19 cellular contexts compared by ENCODE assay signal in genomic region chr7:29496355-29497020, GRCh38.
"Had no signal": no experiment of that assay in that cellular context is flagged by ENCODE, and none has a peak within 500 bp of the region (broad histone marks: within the 10 kb centered on the region; RNA-seq: fewer than 3 reads in every experiment).

No MANE protein-coding gene starts in this region.

- H3K4me1 Mint-ChIP-seq: activated CD4-positive, alpha-beta memory T cell treated with anti-CD3 and anti-CD28 coated beads, Interleukin-2, amount 10 ng/mL, durations not matched to agents 7 days and 5 days; activated CD4-positive, alpha-beta T cell treated with anti-CD3 and anti-CD28 coated beads for 36 hours; activated naive CD8-positive, alpha-beta T cell treated with anti-CD3 and anti-CD28 coated beads, Interleukin-2, amount 10 ng/mL, durations not matched to agents 7 days and 5 days; immature natural killer cell; naive thymus-derived CD8-positive, alpha-beta T cell had no signal

- H3K4me3 Mint-ChIP-seq: activated CD4-positive, alpha-beta memory T cell treated with anti-CD3 and anti-CD28 coated beads, Interleukin-2, amount 10 ng/mL, durations not matched to agents 7 days and 5 days; activated CD4-positive, alpha-beta T cell treated with anti-CD3 and anti-CD28 coated beads for 36 hours; activated naive CD8-positive, alpha-beta T cell treated with anti-CD3 and anti-CD28 coated beads, Interleukin-2, amount 10 ng/mL, durations not matched to agents 7 days and 5 days; activated T-cell treated with anti-CD3 and anti-CD28 coated beads, Interleukin-2, amount 50 U/mL, for 72 hours; immature natural killer cell; naive thymus-derived CD8-positive, alpha-beta T cell had no signal

- H3K36me3 ChIP-seq: breast epithelium, esophagus squamous epithelium, prostate gland, WERI-Rb-1 had no signal

- H3K4me1 ChIP-seq: breast epithelium, esophagus squamous epithelium, prostate gland, upper lobe of right lung had no signal

- ATAC-seq: activated CD4-positive, alpha-beta T cell treated with anti-CD3 and anti-CD28 coated beads for 36 hours; activated T-cell treated with anti-CD3 and anti-CD28 coated beads, Interleukin-2, amount 50 U/mL, for 72 hours; naive thymus-derived CD8-positive, alpha-beta T cell; stimulated activated naive CD8-positive, alpha-beta T cell treated with anti-CD3 and anti-CD28 coated beads, Interleukin-15, Interleukin-2, amounts not matched to agents 100 U/mL and 50 U/mL, for 24 hours; upper lobe of right lung had no signal

- H3K27ac Mint-ChIP-seq: activated CD4-positive, alpha-beta memory T cell treated with anti-CD3 and anti-CD28 coated beads, Interleukin-2, amount 10 ng/mL, durations not matched to agents 7 days and 5 days; activated CD4-positive, alpha-beta T cell treated with anti-CD3 and anti-CD28 coated beads for 36 hours; activated naive CD8-positive, alpha-beta T cell treated with anti-CD3 and anti-CD28 coated beads, Interleukin-2, amount 10 ng/mL, durations not matched to agents 7 days and 5 days; activated T-cell treated with anti-CD3 and anti-CD28 coated beads, Interleukin-2, amount 50 U/mL, for 72 hours; immature natural killer cell had no signal

- H3K36me3 Mint-ChIP-seq: activated naive CD8-positive, alpha-beta T cell treated with anti-CD3 and anti-CD28 coated beads, Interleukin-2, amount 10 ng/mL, durations not matched to agents 7 days and 5 days; naive thymus-derived CD8-positive, alpha-beta T cell had no signal

- H3K9me3 Mint-ChIP-seq: activated CD4-positive, alpha-beta memory T cell treated with anti-CD3 and anti-CD28 coated beads, Interleukin-2, amount 10 ng/mL, durations not matched to agents 7 days and 5 days; activated naive CD8-positive, alpha-beta T cell treated with anti-CD3 and anti-CD28 coated beads, Interleukin-2, amount 10 ng/mL, durations not matched to agents 7 days and 5 days; activated T-cell treated with anti-CD3 and anti-CD28 coated beads, Interleukin-2, amount 50 U/mL, for 72 hours; naive thymus-derived CD8-positive, alpha-beta T cell had no signal

- H3K9me3 ChIP-seq: breast epithelium, esophagus squamous epithelium, prostate gland, sigmoid colon, upper lobe of right lung had no signal

- H3K27ac ChIP-seq: breast epithelium, esophagus squamous epithelium, prostate gland, sigmoid colon, upper lobe of right lung, WERI-Rb-1 had no signal

- H3K27me3 Mint-ChIP-seq: activated CD4-positive, alpha-beta memory T cell treated with anti-CD3 and anti-CD28 coated beads, Interleukin-2, amount 10 ng/mL, durations not matched to agents 7 days and 5 days; activated CD4-positive, alpha-beta T cell treated with anti-CD3 and anti-CD28 coated beads for 36 hours had no signal

- DNase-seq: activated CD4-positive, alpha-beta memory T cell treated with anti-CD3 and anti-CD28 coated beads, Interleukin-2, amount 10 ng/mL, durations not matched to agents 7 days and 5 days; activated CD4-positive, alpha-beta T cell treated with anti-CD3 and anti-CD28 coated beads for 36 hours; activated naive CD8-positive, alpha-beta T cell treated with anti-CD3 and anti-CD28 coated beads, Interleukin-2, amount 10 ng/mL, durations not matched to agents 7 days and 5 days; activated T-cell treated with anti-CD3 and anti-CD28 coated beads, Interleukin-2, amount 50 U/mL, for 72 hours; anterior cingulate cortex; dorsolateral prefrontal cortex; esophagus squamous epithelium; foreskin fibroblast; glutamatergic neuron; immature natural killer cell; naive thymus-derived CD8-positive, alpha-beta T cell; sigmoid colon; stimulated activated CD4-positive, alpha-beta T cell treated with anti-CD3 and anti-CD28 coated beads, Interleukin-12 subunit alpha, Interleukin-12 subunit beta, amount 100 ng/mL, for 4 hours; stimulated activated CD8-positive, alpha-beta memory T cell treated with anti-CD3 and anti-CD28 coated beads, Interleukin-4, amount 100 ng/mL, for 48 hours; stimulated activated naive CD8-positive, alpha-beta T cell treated with anti-CD3 and anti-CD28 coated beads, Interleukin-15, Interleukin-2, amounts not matched to agents 100 U/mL and 50 U/mL, for 24 hours; upper lobe of right lung; WERI-Rb-1 had no signal

- H3K27me3 ChIP-seq: breast epithelium, dorsolateral prefrontal cortex, esophagus squamous epithelium, sigmoid colon, upper lobe of right lung had no signal

- H3K4me3 ChIP-seq: breast epithelium, dorsolateral prefrontal cortex, esophagus squamous epithelium, prostate gland, sigmoid colon, upper lobe of right lung had no signal
